In the genomic region with DNA sequence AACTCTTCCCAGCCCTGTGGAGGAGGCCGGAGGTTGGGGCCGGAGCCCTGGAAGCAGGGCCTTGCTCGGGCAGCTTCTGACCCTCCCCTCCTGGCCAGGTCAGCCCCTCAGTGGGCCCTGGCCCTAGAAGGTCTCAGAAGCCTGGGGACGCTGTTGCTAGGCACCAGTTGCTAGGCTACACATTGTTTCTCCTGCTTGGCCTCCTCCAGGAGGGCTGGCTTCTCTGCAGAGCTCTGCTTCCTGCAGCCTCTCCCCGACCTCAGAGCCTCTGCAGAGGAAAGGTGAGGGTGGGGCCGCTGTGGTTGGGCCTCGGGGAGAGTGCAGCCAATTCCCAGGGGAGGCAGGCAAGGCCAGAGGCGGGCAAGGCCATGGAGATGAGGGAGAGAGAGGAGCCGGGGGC, we compare ENCODE assay signal across 12 cellular contexts. TPM values are rescaled to one million over a fixed set of nuclear protein-coding genes. Genes with fewer than 3 reads are reported as not detected.
DNase-seq lines count a peak whose midpoint lies in the region; ATAC-seq and TF ChIP-seq lines count a peak whose summit lies in the region.
"Had no signal": no experiment of that assay in that cellular context is flagged by ENCODE, and none has a peak within 500 bp of the region (broad histone marks: within the 10 kb centered on the region; RNA-seq: fewer than 3 reads in every experiment).

No MANE protein-coding gene starts in this region.

- H3K9me3 ChIP-seq in GM23248 (ENCODE audit: low read depth) = no peaks in the 10 kb centered on the region

- peaks cover 9% of the 10 kb centered on the region for H3K4me1 Mint-ChIP-seq in progenitor cell of endocrine pancreas (ENCODE audit: low read depth)
- H3K4me1 Mint-ChIP-seq: activated B cell treated with CpG ODN at 0.5 μM for 24 hours had no signal

- in situ Hi-C loops in GM23248 (cut with MboI) = no loop called here

- no peaks in the 10 kb centered on the region for H3K27me3 ChIP-seq in GM23248 (replicated peaks; ENCODE audit: insufficient read depth)

- DNase-seq in NCI-H82 (lab: John Stamatoyannopoulos, UW) (peak; percentile 81), NCI-H82 treated with DMSO at 0.1 percent for 48 hours (lab: John Stamatoyannopoulos, UW; ENCODE audit: unreplicated experiment) (no peak), NCI-H2171 treated with DMSO at 0.1 percent for 48 hours (lab: John Stamatoyannopoulos, UW) (peak; percentile 51), cardiac fibroblast (ENCODE audit: low read depth in 2 of 2) (peak; percentile 29 to 46), progenitor cell of endocrine pancreas (ENCODE audit: low spot score, unreplicated experiment) (peak; percentile 50), GM23248 (no peak), DMS114 treated with DMSO at 0.1 percent for 48 hours (lab: John Stamatoyannopoulos, UW; ENCODE audit: unreplicated experiment) (no peak)
- DNase-seq: activated B cell treated with CpG ODN at 0.5 μM for 24 hours; amniotic stem cell; foreskin melanocyte; naive thymus-derived CD8-positive, alpha-beta T cell had no signal

- no peak overlapping the region for H3K27ac Mint-ChIP-seq in progenitor cell of endocrine pancreas
- H3K27ac Mint-ChIP-seq: activated B cell treated with CpG ODN at 0.5 μM for 24 hours had no signal

- no peaks in the 10 kb centered on the region for H3K9me3 Mint-ChIP-seq in progenitor cell of endocrine pancreas (ENCODE audit: low read depth)
- H3K9me3 Mint-ChIP-seq: activated B cell treated with CpG ODN at 0.5 μM for 24 hours; naive thymus-derived CD8-positive, alpha-beta T cell had no signal

- H3K36me3 ChIP-seq in GM23248 (ENCODE audit: low read depth) = no peaks in the 10 kb centered on the region

- WGBS in GM23248 (ENCODE audit: low coverage in 1 of 2, low lambda C conversion rate in 2 of 2, missing lambda C conversion rate in 2 of 2), 2 experiments = 43 to 44% methylated on average over 9 of the region's 9 CpGs

- H3K27ac ChIP-seq in GM23248 = no peak overlapping the region

- no peaks in the 10 kb centered on the region for H3K79me2 ChIP-seq in GM23248 (ENCODE audit: insufficient read depth)

- H2AFZ ChIP-seq in GM23248 = no peak overlapping the region

- no peaks in the 10 kb centered on the region for H3K27me3 Mint-ChIP-seq in progenitor cell of endocrine pancreas

- 0 out of 2 replicates have a peak, but pooled peaks cover 6% of the 10 kb centered on the region for H3K4me1 ChIP-seq in GM23248 (ENCODE audit: insufficient read depth)

- no peaks in the 10 kb centered on the region for H4K20me1 ChIP-seq in GM23248 (ENCODE audit: insufficient read depth)

- H3K4me3 ChIP-seq in cardiac fibroblast (replicated peaks in 1 of 2; ENCODE audit: low read depth in 2 of 2, low read length in 2 of 2) = no peak overlapping the region
- H3K4me3 ChIP-seq in GM23248 = no peak overlapping the region

- H3K36me3 Mint-ChIP-seq in progenitor cell of endocrine pancreas (ENCODE audit: insufficient read depth) = no peaks in the 10 kb centered on the region

- no peak for TF ChIP-seq CTCF in cardiac fibroblast (IDR thresholded peaks at IDR 0.05; ENCODE audit: low read depth, low read length)
- no peak for TF ChIP-seq CTCF in progenitor cell of endocrine pancreas (IDR thresholded peaks at IDR 0.05; ENCODE audit: unreplicated experiment)

- H3K9me2 ChIP-seq in GM23248 (ENCODE audit: insufficient read depth) = no peaks in the 10 kb centered on the region

- no peaks in the 10 kb centered on the region for H3F3A ChIP-seq in GM23248 (ENCODE audit: insufficient read depth)

- no peak overlapping the region for H3K9ac ChIP-seq in GM23248

- H3K4me2 ChIP-seq in GM23248 (ENCODE audit: unreplicated experiment) = no peak overlapping the region

- no peak for ATAC-seq in GM19324 (IDR thresholded peaks at IDR 0.05; ENCODE audit: low FRiP score, unreplicated experiment)
- ATAC-seq: naive thymus-derived CD8-positive, alpha-beta T cell had no signal

- H3K4me3 Mint-ChIP-seq in progenitor cell of endocrine pancreas (ENCODE audit: low read depth) = no peak overlapping the region
- H3K4me3 Mint-ChIP-seq: activated B cell treated with CpG ODN at 0.5 μM for 24 hours; naive thymus-derived CD8-positive, alpha-beta T cell had no signal

RNA-seq across cellular contexts. Expression of a gene that starts 27.6 kb away (rescaled TPM):
- 1.2 and 2.0 TPM in 2 replicates for total RNA-seq in progenitor cell of endocrine pancreas
- 0.43 TPM in 1 of 2 replicates, not detected in the other for total RNA-seq in GM23248 (2014; rRNA removed; shearing (Covaris generic))
- not detected in 2 replicates for polyA plus RNA-seq in GM23248 (2016; fragmentation: Nextera tagmentation; extraction: Ambion mirVana)
- total RNA-seq: activated B cell treated with CpG ODN at 0.5 μM for 24 hours; naive thymus-derived CD8-positive, alpha-beta T cell had no signal
- polyA plus RNA-seq: naive thymus-derived CD8-positive, alpha-beta T cell had no signal

RNA-seq across cellular contexts. Expression of a gene that starts 51.0 kb away (rescaled TPM):
- 42.2 and 42.9 TPM in 2 replicates for total RNA-seq in progenitor cell of endocrine pancreas
- 19.5 and 32.5 TPM in 2 replicates for total RNA-seq in GM23248 (2014; rRNA removed; shearing (Covaris generic))
- 59.5 and 60.6 TPM in 2 replicates for polyA plus RNA-seq in GM23248 (2016; fragmentation: Nextera tagmentation; extraction: Ambion mirVana)

RNA-seq across cellular contexts. Expression of a gene that starts 51.2 kb away (rescaled TPM):
- 133 and 134 TPM in 2 replicates for total RNA-seq in progenitor cell of endocrine pancreas
- total RNA-seq in GM23248 (2014; rRNA removed; shearing (Covaris generic)) = 27.1 and 31.2 TPM in 2 replicates
- 38.2 and 42.3 TPM in 2 replicates for polyA plus RNA-seq in GM23248 (2016; fragmentation: Nextera tagmentation; extraction: Ambion mirVana)

Comparison
In these comparisons a context has a peak if more than half of its experiments do, and no peak if none do; other contexts are left out.
1. DNase-seq: peak in NCI-H82 (single experiment), NCI-H2171 treated with DMSO at 0.1 percent for 48 hours (single experiment), cardiac fibroblast (2 of 2) and progenitor cell of endocrine pancreas (single experiment); none in NCI-H82 treated with DMSO at 0.1 percent for 48 hours (single experiment), GM23248 (single experiment) and DMS114 treated with DMSO at 0.1 percent for 48 hours (single experiment).